In the genomic region with DNA sequence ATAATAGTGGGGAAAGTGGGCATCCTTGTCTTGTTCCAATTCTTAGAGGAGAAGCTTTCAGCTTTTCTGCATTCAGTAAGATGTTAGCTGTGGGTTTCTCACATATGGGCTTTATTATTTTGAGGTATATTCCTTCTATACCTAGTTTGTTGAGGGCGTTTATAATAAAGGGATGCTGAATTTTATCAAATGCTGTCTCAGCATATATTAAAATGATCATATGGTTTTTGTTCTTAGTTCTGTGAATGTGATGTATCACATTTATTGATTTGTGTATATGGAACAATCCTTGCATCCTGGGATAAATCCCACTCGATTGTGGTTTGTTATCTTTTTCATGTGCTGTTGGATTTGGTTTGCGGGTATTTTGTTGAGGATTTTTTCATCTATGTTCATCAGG, we compare ENCODE assay signal across 25 cellular contexts. TPM values are rescaled to one million over a fixed set of nuclear protein-coding genes. Genes with fewer than 3 reads are reported as not detected.
DNase-seq lines count a peak whose midpoint lies in the region; ATAC-seq, FAIRE-seq and TF ChIP-seq lines count a peak whose summit lies in the region.
"Had no signal": no experiment of that assay in that cellular context is flagged by ENCODE, and none has a peak within 500 bp of the region (broad histone marks: within the 10 kb centered on the region; RNA-seq: fewer than 3 reads in every experiment).

No MANE protein-coding gene starts in this region.

- H3K9me1 ChIP-seq in K562 (ENCODE audit: control insufficient read depth, insufficient read depth, low read length), result no peaks in the 10 kb centered on the region

- no peak for FAIRE-seq in K562 (lab: Jason Lieb, UNC)
- FAIRE-seq: D721Med, GM19239 had no signal

- no peak overlapping the region for H3K4me3 Mint-ChIP-seq in activated T-cell treated with anti-CD3 and anti-CD28 coated beads, Interleukin-2, amount 50 U/mL, for 24 hours
- no peak overlapping the region for H3K4me3 Mint-ChIP-seq in neural crest cell
- H3K4me3 Mint-ChIP-seq: activated T-helper 1 cell treated with anti-CD3 and anti-CD28 coated beads, Interleukin-12 subunit alpha, Interleukin-12 subunit beta, Interleukin-2, Interleukin-4 antibody, amounts not matched to agents 30 ng/mL and 10 ng/mL and 1 ng/mL, durations not matched to agents 14 hours and 24 hours and 36 hours had no signal

- H3K4me3 ChIP-seq in HUES6 (ENCODE audit: low read depth, low read length), result no peak overlapping the region
- no peak overlapping the region for H3K4me3 ChIP-seq in K562
- H3K4me3 ChIP-seq: adrenal gland, colonic mucosa, GM23248, upper lobe of left lung had no signal

- H4K20me1 ChIP-seq in K562 (replicated peaks; ENCODE audit: control insufficient read depth, insufficient read depth, low read length), result no peaks in the 10 kb centered on the region

- POLR2A ChIA-PET in K562 (lab: Yijun Ruan, JAX), result no interaction called here

- CTCF ChIA-PET in K562 (lab: Yijun Ruan, JAX; ENCODE audit: low intra/inter-chr PET ratio), result no interaction called here

- no peak overlapping the region for H3K9ac ChIP-seq in HUES6 (ENCODE audit: low read length)
- H3K9ac ChIP-seq in K562 (ENCODE audit: insufficient read depth in 1 of 2, low read depth in 2 of 2, low read length in 2 of 2), result no peak overlapping the region
- H3K9ac ChIP-seq: GM23248, SK-N-SH had no signal

- WGBS in K562 (ENCODE audit: insufficient coverage, low coverage, missing lambda C conversion rate), result 9% methylated on average over 3 of the region's 3 CpGs

- H3K27ac Mint-ChIP-seq in activated T-cell treated with anti-CD3 and anti-CD28 coated beads, Interleukin-2, amount 50 U/mL, for 24 hours, result peak overlapping the region; percentile 90
- peak overlapping the region; percentile 21 for H3K27ac Mint-ChIP-seq in neural crest cell (ENCODE audit: unreplicated experiment)

- no peaks in the 10 kb centered on the region for H3K27me3 ChIP-seq in HUES6 (ENCODE audit: control insufficient read depth, insufficient read depth, low read length)
- peaks cover 0 to 3% of the 10 kb centered on the region in 2 experiments; a peak in 1 of 5 replicates for H3K27me3 ChIP-seq in K562 (ENCODE audit: control insufficient read depth in 2 of 2, insufficient read depth in 2 of 2, low read length in 2 of 2)
- H3K27me3 ChIP-seq: adrenal gland, colonic mucosa, upper lobe of left lung had no signal

- H3K27me3 Mint-ChIP-seq in activated T-cell treated with anti-CD3 and anti-CD28 coated beads, Interleukin-2, amount 50 U/mL, for 24 hours, result no peaks in the 10 kb centered on the region
- peaks cover 26% of the 10 kb centered on the region for H3K27me3 Mint-ChIP-seq in neural crest cell (ENCODE audit: low read depth)

- in situ Hi-C loops in K562 (cut with MboI), result no loop called here

- H3K9me3 Mint-ChIP-seq in activated T-cell treated with anti-CD3 and anti-CD28 coated beads, Interleukin-2, amount 50 U/mL, for 24 hours, result peaks cover 10% of the 10 kb centered on the region
- H3K9me3 Mint-ChIP-seq in neural crest cell, result peaks cover 16% of the 10 kb centered on the region

- no peak overlapping the region for H3K4me2 ChIP-seq in K562 (ENCODE audit: insufficient read depth, low read length)
- H3K4me2 ChIP-seq: SK-N-SH had no signal

- TF ChIP-seq RAD21 in K562 (CRISPR knock-in tag; conservative IDR thresholded peaks at IDR 0.05 in 1 of 2, IDR thresholded peaks at IDR 0.05 in 1 of 2), result no peak

- H3K36me3 ChIP-seq in HUES6 (ENCODE audit: control insufficient read depth, insufficient read depth, low read length), result no peaks in the 10 kb centered on the region
- no peaks in the 10 kb centered on the region for H3K36me3 ChIP-seq in K562 (ENCODE audit: control insufficient read depth, insufficient read depth, low read length)
- H3K36me3 ChIP-seq: adrenal gland, colonic mucosa, upper lobe of left lung had no signal

- no peak for TF ChIP-seq EP300 in K562 (IDR thresholded peaks at IDR 0.05; ENCODE audit: low read length)

- peaks cover 9% of the 10 kb centered on the region; the same call in 1 of the 2 replicates for H3K4me1 ChIP-seq in HUES6 (ENCODE audit: control insufficient read depth, insufficient read depth, low read length)
- no peaks in the 10 kb centered on the region for H3K4me1 ChIP-seq in K562 (replicated peaks in 1 of 2; ENCODE audit: control insufficient read depth in 2 of 2, insufficient read depth in 2 of 2, low read length in 2 of 2)
- H3K4me1 ChIP-seq: adrenal gland, colonic mucosa had no signal

- BruUV-seq in K562 (replicated peaks; lab: Mats Ljungman, UMichigan), result no TSS peak

- H3K9me3 ChIP-seq in HUES6 (ENCODE audit: control insufficient read depth, insufficient read depth, low read depth, low read length) (peaks cover 44% of the 10 kb centered on the region), K562 (replicated peaks; ENCODE audit: control insufficient read depth, insufficient read depth, low read depth, low read length) (no peaks in the 10 kb centered on the region)
- H3K9me3 ChIP-seq: adrenal gland, colonic mucosa, SK-N-SH, upper lobe of left lung had no signal

- DNase-seq in activated T-cell treated with anti-CD3 and anti-CD28 coated beads, Interleukin-2, amount 50 U/mL, for 24 hours, result no peak
- no peak for DNase-seq in activated T-cell treated with anti-CD3 and anti-CD28 coated beads, Interleukin-2, amount 50 U/mL, for 48 hours
- no peak for DNase-seq in K562 (ENCODE audit: extremely low read depth in 1 of 4, low spot score in 3 of 4)
- no peak for DNase-seq in neural crest cell (ENCODE audit: low read depth, low spot score)
- DNase-seq in medulla oblongata (ENCODE audit: extremely low spot score), result no peak
- DNase-seq in LoVo (ENCODE audit: low spot score), result no peak
- no peak for DNase-seq in cortex of kidney (lab: John Stamatoyannopoulos, UW)
- DNase-seq: adrenal gland; colonic mucosa; GM23248; mammary epithelial cell; NCI-H2171; NCI-H526; SK-N-SH; stimulated activated CD4-positive, alpha-beta T cell treated with anti-CD3 and anti-CD28 coated beads, Interleukin-4, amount 100 ng/mL, for 4 hours; upper lobe of left lung had no signal

- H3K79me2 ChIP-seq in K562 (ENCODE audit: control insufficient read depth, insufficient read depth, low read length), result no peaks in the 10 kb centered on the region

- no peak for TF ChIP-seq CTCF in K562 (IDR thresholded peaks at IDR 0.05 in 2 of 3, conservative IDR thresholded peaks at IDR 0.05 in 1 of 3; ENCODE audit: insufficient read depth in 2 of 3, low read depth in 1 of 3, low read length in 3 of 3)
- no peak for TF ChIP-seq CTCF in neural crest cell (conservative IDR thresholded peaks at IDR 0.05)

- no peak overlapping the region for H2AFZ ChIP-seq in K562 (ENCODE audit: low read depth, low read length)
- H2AFZ ChIP-seq: GM23248 had no signal

- H3K27ac ChIP-seq in HUES6 (ENCODE audit: low read depth, low read length) (peak overlapping the region; percentile 82; the same call in 1 of the 2 replicates), K562 (ENCODE audit: extremely low read depth, low read depth, low read length) (no peak overlapping the region)
- H3K27ac ChIP-seq: adrenal gland, colonic mucosa, GM23248, RWPE1, upper lobe of left lung had no signal

- peaks cover 95% of the 10 kb centered on the region for H3K4me1 Mint-ChIP-seq in activated T-cell treated with anti-CD3 and anti-CD28 coated beads, Interleukin-2, amount 50 U/mL, for 24 hours (ENCODE audit: low read depth)
- H3K4me1 Mint-ChIP-seq in neural crest cell, result peaks cover 3% of the 10 kb centered on the region

- ATAC-seq in K562, result no peak

- H3K36me3 Mint-ChIP-seq in activated T-cell treated with anti-CD3 and anti-CD28 coated beads, Interleukin-2, amount 50 U/mL, for 24 hours (ENCODE audit: low read depth), result peaks cover 90% of the 10 kb centered on the region
- H3K36me3 Mint-ChIP-seq in neural crest cell (ENCODE audit: low read depth), result peaks cover 20% of the 10 kb centered on the region

- intact Hi-C loops in K562 (cut with micrococcal nuclease), result no loop called here

- TF ChIP-seq POLR2A in K562 (conservative IDR thresholded peaks at IDR 0.05), result no peak

TF ChIP-seq in K562, 482 proteins besides CTCF, POLR2A, EP300 and RAD21:
- TF ChIP-seq MAFF (IDR thresholded peaks at IDR 0.05; ENCODE audit: low read length) (peak; percentile 69), C11orf30 (IDR thresholded peaks at IDR 0.05; ENCODE audit: low read depth) (peak; percentile 69; the same call in 1 of the 2 replicates), ZNF316 (IDR thresholded peaks at IDR 0.05) (peak; percentile 91), MAFG (tag; conservative IDR thresholded peaks at IDR 0.05) (peak; percentile 72), CBX3 (IDR thresholded peaks at IDR 0.05; ENCODE audit: borderline replicate concordance in 1 of 2, low read length in 2 of 2) (no peak), ASH1L (IDR thresholded peaks at IDR 0.05; ENCODE audit: borderline replicate concordance, low read depth, partially characterized antibody) (no peak), MAFK (IDR thresholded peaks at IDR 0.05; ENCODE audit: low read length) (peak; percentile 65)

RNA-seq across cellular contexts. Expression of a gene that starts 43.1 kb away (rescaled TPM):
- total RNA-seq in K562 (2011; cell fraction: chromatin; rRNA removed; ENCODE audit: low replicate concordance), result 0.18 and 0.56 TPM in 2 replicates
- 0.13 and 0.50 TPM in 2 replicates for total RNA-seq in K562 (2011; cell fraction: nucleolus; rRNA removed)
- 0.22 and 0.23 TPM in 2 replicates for total RNA-seq in K562 (2011; cell fraction: nucleoplasm; rRNA removed)
- total RNA-seq in K562 (2014; rRNA removed) (0.86 and 1.2 TPM in 2 replicates), K562 (2014; rRNA removed; fragmentation: Illumina TruSeq; extraction: Trizol) (0.22 and 0.29 TPM in 2 replicates), K562 (2015; rRNA removed; fragmentation: Illumina TruSeq; extraction: Trizol) (0.29 and 0.49 TPM in 2 replicates), K562 (2021) (0.76 and 1.3 TPM in 2 replicates), neural crest cell (3.7 and 4.1 TPM in 2 replicates)
- polyA plus RNA-seq in K562 (2011; rRNA removed) (0.09 and 0.13 TPM in 2 replicates), K562 (2014; fragmentation: Illumina TruSeq; extraction: Trizol) (0.44 and 0.56 TPM in 2 replicates), K562 (2014; fragmentation: Nextera tagmentation; extraction: Ambion mirVana) (under 1 TPM; 0.07 to 0.17 TPM), K562 (2014; rRNA removed) (0.52 and 0.67 TPM in 2 replicates)
- polyA plus RNA-seq in K562 (2011; cell fraction: cytosol; rRNA removed), result 0.18 and 0.24 TPM in 2 replicates
- polyA plus RNA-seq in K562 (2011; cell fraction: nucleus; rRNA removed), result 0.13 and 0.48 TPM in 2 replicates
- 0.83 and 2.0 TPM in 2 replicates for polyA plus RNA-seq in K562 (2012)
- polyA minus RNA-seq in K562 (2011; rRNA and poly(A)+ RNA removed), result 0.06 and 0.21 TPM in 2 replicates
- polyA minus RNA-seq in K562 (2011; cell fraction: cytosol; rRNA and poly(A)+ RNA removed), result not detected in 2 replicates
- polyA minus RNA-seq in K562 (2011; cell fraction: nucleus; rRNA and poly(A)+ RNA removed), result 0.11 and 0.27 TPM in 2 replicates
- total RNA-seq: fibroblast of lung, glomerular endothelial cell, GM23248, osteocyte had no signal
- polyA plus RNA-seq: BJ, fibroblast of lung, GM23248, SK-N-SH had no signal
